Comparison of ENCODE assay signal across 1 cellular context in the genomic region with DNA sequence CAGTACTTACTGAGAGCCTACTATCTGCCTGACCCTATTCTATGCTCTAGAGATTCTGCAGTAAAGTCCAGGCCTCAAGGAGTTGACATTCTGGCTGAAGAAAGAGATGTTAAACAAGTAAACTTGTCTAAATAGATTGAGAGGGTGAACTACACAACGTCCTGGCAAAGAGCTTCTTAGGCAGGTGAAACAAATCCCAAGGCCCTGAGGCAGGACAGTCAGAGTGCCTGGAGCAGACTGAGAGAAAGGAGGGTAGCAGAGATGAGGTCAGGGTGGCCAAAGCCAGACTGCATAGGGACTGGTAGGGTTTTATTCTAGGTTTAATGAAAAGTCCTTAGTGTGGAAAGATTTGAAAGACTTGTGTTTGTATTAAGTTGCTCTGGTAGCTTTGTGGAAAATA.
TF ChIP-seq lines count a peak whose summit lies in the region.

No MANE protein-coding gene starts in this region.

TF ChIP-seq in K562, 482 proteins besides CTCF, POLR2A, EP300 and RAD21 (continued from another document):
- TF ChIP-seq, protein P1, sequence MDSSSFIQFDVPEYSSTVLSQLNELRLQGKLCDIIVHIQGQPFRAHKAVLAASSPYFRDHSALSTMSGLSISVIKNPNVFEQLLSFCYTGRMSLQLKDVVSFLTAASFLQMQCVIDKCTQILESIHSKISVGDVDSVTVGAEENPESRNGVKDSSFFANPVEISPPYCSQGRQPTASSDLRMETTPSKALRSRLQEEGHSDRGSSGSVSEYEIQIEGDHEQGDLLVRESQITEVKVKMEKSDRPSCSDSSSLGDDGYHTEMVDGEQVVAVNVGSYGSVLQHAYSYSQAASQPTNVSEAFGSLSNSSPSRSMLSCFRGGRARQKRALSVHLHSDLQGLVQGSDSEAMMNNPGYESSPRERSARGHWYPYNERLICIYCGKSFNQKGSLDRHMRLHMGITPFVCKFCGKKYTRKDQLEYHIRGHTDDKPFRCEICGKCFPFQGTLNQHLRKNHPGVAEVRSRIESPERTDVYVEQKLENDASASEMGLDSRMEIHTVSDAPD (CRISPR knock-in tag; IDR thresholded peaks at IDR 0.05) = no peak
- TF ChIP-seq, protein P2, sequence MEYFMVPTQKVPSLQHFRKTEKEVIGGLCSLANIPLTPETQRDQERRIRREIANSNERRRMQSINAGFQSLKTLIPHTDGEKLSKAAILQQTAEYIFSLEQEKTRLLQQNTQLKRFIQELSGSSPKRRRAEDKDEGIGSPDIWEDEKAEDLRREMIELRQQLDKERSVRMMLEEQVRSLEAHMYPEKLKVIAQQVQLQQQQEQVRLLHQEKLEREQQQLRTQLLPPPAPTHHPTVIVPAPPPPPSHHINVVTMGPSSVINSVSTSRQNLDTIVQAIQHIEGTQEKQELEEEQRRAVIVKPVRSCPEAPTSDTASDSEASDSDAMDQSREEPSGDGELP (CRISPR knock-in tag; IDR thresholded peaks at IDR 0.05; ENCODE audit: borderline replicate concordance) = no peak
